ENCODE assay signal across 26 cellular contexts in the genomic region with DNA sequence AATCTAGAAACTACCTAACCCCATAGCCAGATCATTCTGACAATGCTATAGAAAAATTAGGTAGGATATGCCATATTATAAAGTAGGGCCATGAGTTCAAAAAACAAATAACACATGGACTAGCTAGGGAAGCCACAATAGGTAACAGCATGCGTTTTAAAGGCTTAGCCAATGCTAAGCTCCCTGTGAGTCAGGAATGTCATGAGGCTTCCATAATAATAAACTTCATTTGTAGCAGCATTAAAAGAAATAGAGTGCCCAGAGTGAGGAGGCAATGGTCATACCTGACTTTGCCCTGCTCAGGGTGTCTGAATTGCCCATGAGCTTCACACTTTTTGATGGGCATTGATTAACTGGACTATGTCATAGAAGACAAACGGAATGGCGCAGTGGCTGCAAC. TPM values are rescaled to one million over a fixed set of nuclear protein-coding genes. Genes with fewer than 3 reads are reported as not detected.
DNase-seq lines count a peak whose midpoint lies in the region; ATAC-seq and TF ChIP-seq lines count a peak whose summit lies in the region.
"Had no signal": no experiment of that assay in that cellular context is flagged by ENCODE, and none has a peak within 500 bp of the region (broad histone marks: within the 10 kb centered on the region; RNA-seq: fewer than 3 reads in every experiment).

No MANE protein-coding gene starts in this region.

- intact Hi-C loops in left cardiac atrium (cut with DNase I), result no loop called here

- H3K27me3 Mint-ChIP-seq in WTC11 (ENCODE audit: low read depth), result peaks cover 33% of the 10 kb centered on the region

- H3K4me1 ChIP-seq in right atrium auricular region, result no peaks in the 10 kb centered on the region

- peaks cover 30% of the 10 kb centered on the region for H3K9me3 Mint-ChIP-seq in WTC11

- no peak overlapping the region for H3K4me3 Mint-ChIP-seq in WTC11
- H3K4me3 Mint-ChIP-seq: B cell; CD4-positive, alpha-beta memory T cell; CD8-positive, alpha-beta memory T cell had no signal

- POLR2A ChIA-PET in WTC11 (lab: Charles Lee), result no interaction called here

- H3K36me3 Mint-ChIP-seq in WTC11, result peaks cover 9% of the 10 kb centered on the region; the same call in 1 of the 2 replicates

- CTCF ChIA-PET in WTC11 (lab: Charles Lee), result interaction anchor here (0.9 to 4.2 kb wide), 4 partner anchors 21 to 32 kb away, joined by 4 to 26 read pairs (median 6); no protein-coding TSS in a partner anchor

- DNase-seq in right atrium auricular region (ENCODE audit: low spot score), result peak; percentile 30
- no peak for DNase-seq in left cardiac atrium
- no peak for DNase-seq in WTC11 (ENCODE audit: low spot score)
- peak; percentile 20 for DNase-seq in iPS-NIHi7 (ENCODE audit: extremely low spot score)
- DNase-seq in CD1c-positive myeloid dendritic cell (ENCODE audit: extremely low spot score), result no peak
- DNase-seq in NCI-H128 (lab: John Stamatoyannopoulos, UW; ENCODE audit: unreplicated experiment), result no peak
- DNase-seq: AML-193; CD4-positive, alpha-beta memory T cell; CD4-positive, CD25-positive, alpha-beta regulatory T cell; CD8-positive, alpha-beta memory T cell; COR-L47; DMS 273 treated with DMSO at 0.1 percent for 48 hours; DMS153; DMS53; DMS79; DND-41; EL; GDM1 had no signal

- H3K27ac Mint-ChIP-seq in WTC11, result no peak overlapping the region
- H3K27ac Mint-ChIP-seq: B cell; CD4-positive, alpha-beta memory T cell; CD4-positive, CD25-positive, alpha-beta regulatory T cell; CD8-positive, alpha-beta memory T cell had no signal

- no peak for TF ChIP-seq CTCF in right atrium auricular region (IDR thresholded peaks at IDR 0.05)
- TF ChIP-seq CTCF in WTC11 (IDR thresholded peaks at IDR 0.05), result no peak

- H3K27me3 ChIP-seq in right atrium auricular region, result no peaks in the 10 kb centered on the region
- H3K27me3 ChIP-seq: BLaER1 treated with 17β-estradiol and CSF1 and Interleukin-3, amounts not matched to agents 10 nM and 100 nM had no signal

- H3K27ac ChIP-seq in right atrium auricular region, result no peak overlapping the region
- H3K27ac ChIP-seq: 22Rv1; A549; BLaER1 treated with 17β-estradiol and CSF1 and Interleukin-3, amounts not matched to agents 10 nM and 100 nM; C4-2B had no signal

- no peaks in the 10 kb centered on the region for H3K36me3 ChIP-seq in right atrium auricular region
- H3K36me3 ChIP-seq: BLaER1 treated with 17β-estradiol and CSF1 and Interleukin-3, amounts not matched to agents 10 nM and 100 nM had no signal

- H3K9me3 ChIP-seq in right atrium auricular region, result peaks cover 4 to 22% of the 10 kb centered on the region in 2 donors

- no peak overlapping the region for H3K4me3 ChIP-seq in right atrium auricular region
- H3K4me3 ChIP-seq: A549; BLaER1 treated with 17β-estradiol and CSF1 and Interleukin-3, amounts not matched to agents 10 nM and 100 nM; GM12878 had no signal

- no peak for ATAC-seq in left cardiac atrium
- ATAC-seq in WTC11, result peak; percentile 72
- ATAC-seq: A549, GM12878 had no signal

- H3K4me1 Mint-ChIP-seq in WTC11, result peaks cover 16% of the 10 kb centered on the region
- H3K4me1 Mint-ChIP-seq: CD4-positive, alpha-beta memory T cell; CD4-positive, CD25-positive, alpha-beta regulatory T cell; CD8-positive, alpha-beta memory T cell had no signal

TF ChIP-seq in WTC11, 78 proteins besides CTCF, POLR2A, EP300 and RAD21:
- TF ChIP-seq, protein P1, sequence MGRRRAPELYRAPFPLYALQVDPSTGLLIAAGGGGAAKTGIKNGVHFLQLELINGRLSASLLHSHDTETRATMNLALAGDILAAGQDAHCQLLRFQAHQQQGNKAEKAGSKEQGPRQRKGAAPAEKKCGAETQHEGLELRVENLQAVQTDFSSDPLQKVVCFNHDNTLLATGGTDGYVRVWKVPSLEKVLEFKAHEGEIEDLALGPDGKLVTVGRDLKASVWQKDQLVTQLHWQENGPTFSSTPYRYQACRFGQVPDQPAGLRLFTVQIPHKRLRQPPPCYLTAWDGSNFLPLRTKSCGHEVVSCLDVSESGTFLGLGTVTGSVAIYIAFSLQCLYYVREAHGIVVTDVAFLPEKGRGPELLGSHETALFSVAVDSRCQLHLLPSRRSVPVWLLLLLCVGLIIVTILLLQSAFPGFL (CRISPR knock-in tag; IDR thresholded peaks at IDR 0.05; ENCODE audit: borderline replicate concordance), result no peak
- no peak for TF ChIP-seq RELA (CRISPR knock-in tag; IDR thresholded peaks at IDR 0.05; ENCODE audit: borderline replicate concordance)
- TF ChIP-seq ETV6 (CRISPR knock-in tag; IDR thresholded peaks at IDR 0.05), result no peak
- TF ChIP-seq, protein P2, sequence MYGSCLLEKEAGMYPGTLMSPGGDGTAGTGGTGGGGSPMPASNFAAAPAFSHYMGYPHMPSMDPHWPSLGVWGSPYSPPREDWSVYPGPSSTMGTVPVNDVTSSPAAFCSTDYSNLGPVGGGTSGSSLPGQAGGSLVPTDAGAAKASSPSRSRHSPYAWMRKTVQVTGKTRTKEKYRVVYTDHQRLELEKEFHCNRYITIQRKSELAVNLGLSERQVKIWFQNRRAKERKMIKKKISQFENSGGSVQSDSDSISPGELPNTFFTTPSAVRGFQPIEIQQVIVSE (CRISPR knock-in tag; IDR thresholded peaks at IDR 0.05; ENCODE audit: borderline replicate concordance), result no peak
TF ChIP-seq in WTC11: peak in this region for 0.

RNA-seq across cellular contexts. Expression of a gene that starts 15.8 kb away (rescaled TPM):
- total RNA-seq in right atrium auricular region, result not detected
- not detected for total RNA-seq in left cardiac atrium
- 0.05 to 0.09 TPM (median 0.07 TPM) in 3 replicates for total RNA-seq in WTC11 (2021)
- total RNA-seq: A172; B cell; CD4-positive, alpha-beta memory T cell; CD4-positive, CD25-positive, alpha-beta regulatory T cell; G401; GM12878 had no signal

RNA-seq across cellular contexts. Expression of a gene that starts 53.4 kb away (rescaled TPM):
- total RNA-seq in right atrium auricular region, result 10 to 100 TPM; 13.9 to 14.5 TPM
- 1 to 10 TPM; 7.0 to 8.2 TPM for total RNA-seq in left cardiac atrium
- total RNA-seq in WTC11 (2021), result 3.3 to 4.6 TPM (median 3.9 TPM) in 3 replicates

Comparison
In these comparisons a context has a peak if more than half of its experiments do, and no peak if none do; other contexts are left out.
1. DNase-seq: peak in right atrium auricular region (single experiment) and iPS-NIHi7 (single experiment); none in left cardiac atrium (single experiment), WTC11 (single experiment), CD1c-positive myeloid dendritic cell (single experiment) and NCI-H128 (single experiment).